ENCODE assay signal across 11 cellular contexts in genomic region chr15:57217716-57218598, GRCh38.
A peak's percentile ranks its signal among the peaks of the same experiment; 100 is the strongest.
DNase-seq lines count a peak whose midpoint lies in the region; ATAC-seq, FAIRE-seq and TF ChIP-seq lines count a peak whose summit lies in the region.
"Had no signal": no experiment of that assay in that cellular context is flagged by ENCODE, and none has a peak within 500 bp of the region (broad histone marks: within the 10 kb centered on the region; RNA-seq: fewer than 3 reads in every experiment).

No MANE protein-coding gene starts in this region.

- no peak for TF ChIP-seq CTCF in glutamatergic neuron (IDR thresholded peaks at IDR 0.05; ENCODE audit: partially characterized antibody, unreplicated experiment)
- TF ChIP-seq CTCF in adrenal gland (IDR thresholded peaks at IDR 0.05) = no peak

- no peaks in the 10 kb centered on the region for H3K36me3 Mint-ChIP-seq in glutamatergic neuron (ENCODE audit: unreplicated experiment)

- peak overlapping the region; percentile 0 for H3K27ac ChIP-seq in substantia nigra (ENCODE audit: low read depth, low read length, poor library complexity, severe bottlenecking)
- H3K27ac ChIP-seq in adrenal gland = no peak overlapping the region
- H3K27ac ChIP-seq: C4-2B had no signal

- no peaks in the 10 kb centered on the region for H3K27me3 Mint-ChIP-seq in glutamatergic neuron (ENCODE audit: unreplicated experiment)

- peaks cover 48% of the 10 kb centered on the region for H3K4me1 Mint-ChIP-seq in glutamatergic neuron (ENCODE audit: low read depth, unreplicated experiment)

- intact Hi-C loops in adrenal gland (cut with DNase I) = no loop called here

- peaks cover 14 to 74% of the 10 kb centered on the region in 2 donors for H3K4me1 ChIP-seq in adrenal gland (replicated peaks in 1 of 2)

- peaks cover 3% of the 10 kb centered on the region for H3K9me3 Mint-ChIP-seq in glutamatergic neuron (ENCODE audit: unreplicated experiment)

- no peak overlapping the region for H3K4me3 ChIP-seq in adrenal gland

- H3K4me3 Mint-ChIP-seq in glutamatergic neuron (ENCODE audit: unreplicated experiment) = peak overlapping the region; percentile 31

- peak; percentile 83 for FAIRE-seq in RCC 7860 (lab: Jason Lieb, UNC)

- peak; percentile 27 for DNase-seq in NCI-H345 treated with DMSO at 0.1 percent for 48 hours (lab: John Stamatoyannopoulos, UW; ENCODE audit: unreplicated experiment)
- no peak for DNase-seq in NCI-H345 (lab: John Stamatoyannopoulos, UW)
- peak; percentile 39 for DNase-seq in RCC 7860 (ENCODE audit: low spot score)
- no peak for DNase-seq in glutamatergic neuron
- DNase-seq in substantia nigra (lab: John Stamatoyannopoulos, UW) = peak in 1 of 49 donors; percentile 34
- no peak for DNase-seq in adrenal gland
- DNase-seq in activated gamma-delta T cell (lab: John Stamatoyannopoulos, UW) = no peak
- DNase-seq: activated CD4-positive, alpha-beta T cell treated with anti-CD3 and anti-CD28 coated beads for 1 hour; central memory CD4-positive, alpha-beta T cell had no signal

- 59 to 66% (median 62%) methylated on average over 9 of the region's 9 CpGs for WGBS in adrenal gland, 4 donors

- H3K36me3 ChIP-seq in adrenal gland (replicated peaks in 1 of 2) = no peaks in the 10 kb centered on the region

- H3K9me3 ChIP-seq in adrenal gland (replicated peaks in 1 of 3) = no peaks in the 10 kb centered on the region

- no peak for ATAC-seq in HG03196 (IDR thresholded peaks at IDR 0.05; ENCODE audit: unreplicated experiment)

- TF ChIP-seq POLR2A in adrenal gland (IDR thresholded peaks at IDR 0.05) = no peak

- H3K27ac Mint-ChIP-seq in glutamatergic neuron (ENCODE audit: unreplicated experiment) = peak overlapping the region; percentile 34

- no peaks in the 10 kb centered on the region for H3K27me3 ChIP-seq in adrenal gland

Comparison
In these comparisons a context has a peak if more than half of its experiments do, and no peak if none do; other contexts are left out.
1. DNase-seq: peak in NCI-H345 treated with DMSO at 0.1 percent for 48 hours (single experiment) and RCC 7860 (single experiment); none in NCI-H345 (single experiment), glutamatergic neuron (single experiment), adrenal gland (0 of 7) and activated gamma-delta T cell (single experiment).